8 cellular contexts compared by ENCODE assay signal in the genomic region with DNA sequence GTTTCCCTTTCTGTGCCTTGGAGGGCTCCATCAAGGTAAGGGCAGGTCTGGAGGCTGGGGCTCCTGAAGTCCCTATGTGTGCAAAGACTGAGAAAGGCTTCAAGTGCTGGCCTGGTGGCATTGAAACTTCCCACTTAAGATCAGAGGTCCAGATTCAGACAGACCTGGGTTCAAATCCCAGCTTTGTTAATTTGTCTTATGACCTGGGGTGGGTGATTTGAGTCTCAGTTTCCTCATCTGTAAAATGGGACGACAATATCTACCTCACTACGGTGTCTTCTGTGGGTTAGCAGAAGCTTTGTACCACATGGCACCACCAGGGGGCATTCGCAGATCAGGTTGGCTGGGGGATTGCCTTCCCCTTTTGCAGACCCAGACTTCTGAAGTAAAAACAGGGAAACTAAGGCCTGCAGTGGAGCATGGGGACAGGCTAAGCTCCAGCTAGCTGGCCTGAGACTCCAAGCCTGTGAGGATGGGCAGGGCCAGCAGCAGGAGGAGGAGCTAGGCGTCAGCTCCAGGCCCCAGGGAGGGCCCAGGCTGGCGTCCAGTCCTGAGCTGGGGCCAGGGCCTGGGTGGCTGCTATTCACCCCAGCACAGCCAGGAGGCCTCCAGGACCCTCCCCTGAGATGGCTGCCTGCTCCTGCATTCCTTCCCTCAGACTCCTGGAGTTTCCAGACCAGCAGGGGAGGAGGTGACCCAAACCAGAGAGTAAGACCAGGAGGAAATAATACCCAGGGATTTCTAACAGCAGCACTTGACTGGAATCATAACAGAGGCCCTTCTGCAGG. TPM values are rescaled to one million over a fixed set of nuclear protein-coding genes. Genes with fewer than 3 reads are reported as not detected.
DNase-seq lines count a peak whose midpoint lies in the region; ATAC-seq, FAIRE-seq and TF ChIP-seq lines count a peak whose summit lies in the region.

No MANE protein-coding gene starts in this region.

- DNase-seq in A549 (ENCODE audit: low read depth in 1 of 2, low spot score in 1 of 2) (peak; percentile 76 to 91), GM18507 (ENCODE audit: extremely low spot score, insufficient read length, low read depth) (no peak), NCI-H510A treated with DMSO at 0.1 percent for 48 hours (lab: John Stamatoyannopoulos, UW) (peak; percentile 46), left lobe of liver (ENCODE audit: low spot score) (peak; percentile 89)
- DNase-seq in activated CD4-positive, alpha-beta T cell treated with anti-CD3 and anti-CD28 coated beads, Interleukin-2, amount 50 U/mL, for 24 hours (ENCODE audit: low read depth in 1 of 2, low spot score in 1 of 2) = peak; percentile 77 to 87
- DNase-seq in stimulated activated CD4-positive, alpha-beta T cell treated with anti-CD3 and anti-CD28 coated beads, Interleukin-1b, Interleukin-23, amount 100 ng/mL, for 4 hours (ENCODE audit: low read depth in 2 of 2) = peak; percentile 85 to 86

- H3K4me3 Mint-ChIP-seq in dendritic cell treated with granulocyte-macrophage colony-stimulating factor and Interleukin-4, amounts not matched to agents 40 ng/mL and 50 ng/mL, for 4 days = peak overlapping the region; percentile 79

- FAIRE-seq in A549 (lab: Jason Lieb, UNC) = no peak
- FAIRE-seq in GM18507 (lab: Jason Lieb, UNC) = peak; percentile 96

- ATAC-seq in A549 = peak; percentile 68 to 86
- ATAC-seq in left lobe of liver = peak; percentile 72
- no peak for ATAC-seq in GM21367 (IDR thresholded peaks at IDR 0.05; ENCODE audit: unreplicated experiment)

- TF ChIP-seq CTCF in A549 (IDR thresholded peaks at IDR 0.05) = peak; percentile 51

- peak; percentile 19; the same call in 1 of the 2 replicates for TF ChIP-seq POLR2A in A549 (IDR thresholded peaks at IDR 0.05; ENCODE audit: low read length)

- peaks cover 40% of the 10 kb centered on the region for H3K4me1 ChIP-seq in A549

- H3K27me3 Mint-ChIP-seq in dendritic cell treated with granulocyte-macrophage colony-stimulating factor and Interleukin-4, amounts not matched to agents 40 ng/mL and 50 ng/mL, for 4 days = peaks cover 2% of the 10 kb centered on the region

- H3K9me3 ChIP-seq in A549 = no peaks in the 10 kb centered on the region

- peaks cover 85% of the 10 kb centered on the region for H3K4me1 Mint-ChIP-seq in dendritic cell treated with granulocyte-macrophage colony-stimulating factor and Interleukin-4, amounts not matched to agents 40 ng/mL and 50 ng/mL, for 4 days (ENCODE audit: low read depth)

- intact Hi-C loops in dendritic cell treated with granulocyte-macrophage colony-stimulating factor and Interleukin-4, amounts not matched to agents 40 ng/mL and 50 ng/mL, for 4 days (cut with micrococcal nuclease) = loop anchor here (1.0 to 10.0 kb wide), 4 partner anchors 36 to 173 kb away; partner anchors contain the start of genes RNF215 and TBC1D10A

- POLR2A ChIA-PET in A549 (lab: Yijun Ruan, JAX) = interaction anchor here (0.5 to 1.6 kb wide), 4 partner anchors 39 to 136 kb away, joined by 3 to 6 read pairs (median 4); partner anchors contain the start of genes RNF215 and TBC1D10A

- TF ChIP-seq RAD21 in A549 (conservative IDR thresholded peaks at IDR 0.05 in 1 of 2, IDR thresholded peaks at IDR 0.05 in 1 of 2) = peak; percentile 67 to 74

- H3K9me3 Mint-ChIP-seq in dendritic cell treated with granulocyte-macrophage colony-stimulating factor and Interleukin-4, amounts not matched to agents 40 ng/mL and 50 ng/mL, for 4 days = no peaks in the 10 kb centered on the region

- TF ChIP-seq EP300 in A549 (IDR thresholded peaks at IDR 0.05) = no peak

- H3K27ac Mint-ChIP-seq in dendritic cell treated with granulocyte-macrophage colony-stimulating factor and Interleukin-4, amounts not matched to agents 40 ng/mL and 50 ng/mL, for 4 days = peak overlapping the region; percentile 90

- H3K36me3 Mint-ChIP-seq in dendritic cell treated with granulocyte-macrophage colony-stimulating factor and Interleukin-4, amounts not matched to agents 40 ng/mL and 50 ng/mL, for 4 days (ENCODE audit: low read depth) = peaks cover 37% of the 10 kb centered on the region

- H3K4me3 ChIP-seq in A549 = peak overlapping the region; percentile 72

- 51% methylated on average over 3 of the region's 5 CpGs for WGBS in A549 (ENCODE audit: missing lambda C conversion rate)

- H3K4me2 ChIP-seq in A549 = peak overlapping the region; percentile 92

- H3K27ac ChIP-seq in A549 = peak overlapping the region; percentile 76 to 92

- CTCF ChIA-PET in A549 (lab: Yijun Ruan, JAX) = interaction anchor here (0.6 to 4.0 kb wide), 62 partner anchors 9 to 371 kb away, joined by 3 to 37 read pairs (median 6); partner anchors contain the start of genes CCDC157, MTFP1, RNF215 and SF3A1

TF ChIP-seq in A549, 52 proteins besides CTCF, POLR2A, EP300 and RAD21:
- TF ChIP-seq HOXB5 (CRISPR knock-in tag; IDR thresholded peaks at IDR 0.05) (peak; percentile 51; the same call in 1 of the 2 replicates), MAX (IDR thresholded peaks at IDR 0.05) (peak; percentile 8; the same call in 1 of the 2 replicates), FOXS1 (CRISPR knock-in tag; IDR thresholded peaks at IDR 0.05) (0 out of 2 replicates have a peak, but pooled peaks have one; percentile 12), CHD4 (IDR thresholded peaks at IDR 0.05; ENCODE audit: borderline replicate concordance) (peak; percentile 94), MAZ (IDR thresholded peaks at IDR 0.05; ENCODE audit: borderline replicate concordance, low read depth, low read length) (no peak), KDM1A (IDR thresholded peaks at IDR 0.05; ENCODE audit: low read depth) (peak; percentile 93), EHMT2 (IDR thresholded peaks at IDR 0.05; ENCODE audit: low read depth) (no peak), RCOR1 (IDR thresholded peaks at IDR 0.05; ENCODE audit: low read depth, low read length) (0 out of 2 replicates have a peak, but pooled peaks have one; percentile 72), ZFP36 (IDR thresholded peaks at IDR 0.05; ENCODE audit: borderline replicate concordance, partially characterized antibody) (no peak), SMC3 (IDR thresholded peaks at IDR 0.05) (peak; percentile 49; the same call in 2 of the 3 replicates), EHF (CRISPR knock-in tag; IDR thresholded peaks at IDR 0.05) (peak; percentile 44; the same call in 1 of the 2 replicates), RNF2 (IDR thresholded peaks at IDR 0.05; ENCODE audit: borderline replicate concordance, low read depth) (no peak), FOSL2 (IDR thresholded peaks at IDR 0.05) (no peak), FOSL2 (CRISPR knock-in tag; IDR thresholded peaks at IDR 0.05) (peak; percentile 10; the same call in 1 of the 2 replicates), HDAC2 (IDR thresholded peaks at IDR 0.05) (peak; percentile 92), ATOH8 (CRISPR knock-in tag; IDR thresholded peaks at IDR 0.05; ENCODE audit: low read depth) (0 out of 2 replicates have a peak, but pooled peaks have one; percentile 24)

RNA-seq across cellular contexts. Expression of gene CASTOR1, which starts 1.5 kb away (rescaled TPM):
- polyA plus RNA-seq in A549 (2011; rRNA removed) (11.3 and 12.2 TPM in 2 replicates), A549 (2017; fragmentation: RNase III; extraction: RNeasy Plus Mini Kit Qiagen cat#74134 plus additional on column Dnase treatment) (4.7 to 6.6 TPM (median 5.5 TPM) in 3 replicates)
- polyA plus RNA-seq in A549 (2012; cell fraction: cytosol; rRNA removed) = 15.9 and 17.8 TPM in 2 replicates
- polyA plus RNA-seq in A549 (2012; cell fraction: nucleus; rRNA removed) = 32.2 and 52.9 TPM in 2 replicates
- 6.0 and 9.2 TPM in 2 replicates for polyA minus RNA-seq in A549 (2011; rRNA and poly(A)+ RNA removed)
- total RNA-seq in left lobe of liver = 9.7 TPM

RNA-seq across cellular contexts. Expression of gene OSM, which starts 21.2 kb away (rescaled TPM):
- not detected in 2 replicates for polyA plus RNA-seq in A549 (2011; rRNA removed)
- 0.03 and 0.09 TPM in 2 replicates for polyA plus RNA-seq in A549 (2012; cell fraction: cytosol; rRNA removed)
- polyA plus RNA-seq in A549 (2012; cell fraction: nucleus; rRNA removed) = 0.47 and 0.49 TPM in 2 replicates
- not detected in 3 replicates for polyA plus RNA-seq in A549 (2017; fragmentation: RNase III; extraction: RNeasy Plus Mini Kit Qiagen cat#74134 plus additional on column Dnase treatment)
- polyA minus RNA-seq in A549 (2011; rRNA and poly(A)+ RNA removed) = not detected in 2 replicates
- 0.10 TPM for total RNA-seq in left lobe of liver

RNA-seq across cellular contexts. Expression of gene TBC1D10A, which starts 38.9 kb away (rescaled TPM):
- polyA plus RNA-seq in A549 (2011; rRNA removed) = 5.4 and 5.8 TPM in 2 replicates
- 8.2 and 11.8 TPM in 2 replicates for polyA plus RNA-seq in A549 (2012; cell fraction: cytosol; rRNA removed)
- polyA plus RNA-seq in A549 (2012; cell fraction: nucleus; rRNA removed) = 26.1 and 26.3 TPM in 2 replicates
- 6.8 to 9.0 TPM (median 8.7 TPM) in 3 replicates for polyA plus RNA-seq in A549 (2017; fragmentation: RNase III; extraction: RNeasy Plus Mini Kit Qiagen cat#74134 plus additional on column Dnase treatment)
- 6.1 and 9.3 TPM in 2 replicates for polyA minus RNA-seq in A549 (2011; rRNA and poly(A)+ RNA removed)
- total RNA-seq in left lobe of liver = 19.7 TPM

RNA-seq across cellular contexts. Expression of gene LIF, which starts 41.3 kb away (rescaled TPM):
- 54.5 and 64.7 TPM in 2 replicates for polyA plus RNA-seq in A549 (2011; rRNA removed)
- 53.0 and 70.6 TPM in 2 replicates for polyA plus RNA-seq in A549 (2012; cell fraction: cytosol; rRNA removed)
- 279 and 384 TPM in 2 replicates for polyA plus RNA-seq in A549 (2012; cell fraction: nucleus; rRNA removed)
- 40.7 to 49.3 TPM (median 44.3 TPM) in 3 replicates for polyA plus RNA-seq in A549 (2017; fragmentation: RNase III; extraction: RNeasy Plus Mini Kit Qiagen cat#74134 plus additional on column Dnase treatment)
- polyA minus RNA-seq in A549 (2011; rRNA and poly(A)+ RNA removed) = 62.7 and 126 TPM in 2 replicates
- total RNA-seq in left lobe of liver = 0.38 TPM
